Comparison of ENCODE assay signal across 1 cellular context in genomic region chr5:138502121-138502520, GRCh38.
TF ChIP-seq lines count a peak whose summit lies in the region.

No MANE protein-coding gene starts in this region.

TF ChIP-seq in IMR-90, 13 proteins besides CTCF, POLR2A, EP300 and RAD21:
- TF ChIP-seq ELK1 (IDR thresholded peaks at IDR 0.05; ENCODE audit: borderline replicate concordance, low read depth, low read length) (no peak), MAZ (IDR thresholded peaks at IDR 0.05; ENCODE audit: borderline replicate concordance, low read depth, low read length) (no peak), CHD1 (IDR thresholded peaks at IDR 0.05; ENCODE audit: low read depth, low read length) (no peak), SMC3 (IDR thresholded peaks at IDR 0.05; ENCODE audit: low read depth, low read length) (no peak)
